21 cellular contexts compared by ENCODE assay signal in genomic region chr20:32400476-32400875, GRCh38. TPM values are rescaled to one million over a fixed set of nuclear protein-coding genes. Genes with fewer than 3 reads are reported as not detected.
DNase-seq lines count a peak whose midpoint lies in the region; ATAC-seq and TF ChIP-seq lines count a peak whose summit lies in the region.
"Had no signal": no experiment of that assay in that cellular context is flagged by ENCODE, and none has a peak within 500 bp of the region (broad histone marks: within the 10 kb centered on the region; RNA-seq: fewer than 3 reads in every experiment).

No MANE protein-coding gene starts in this region.

- intact Hi-C loops in MCF 10A (cut with micrococcal nuclease) (no loop called here), breast epithelium (cut with DNase I; ENCODE audit: low total_unique reads) (no loop called here)

- no peak overlapping the region for H3K4me3 Mint-ChIP-seq in T-helper 1 cell treated with Interleukin-12 subunit alpha and Interleukin-12 subunit beta and Interleukin-4 antibody, amounts not matched to agents 30 μg/mL and 1 μg/mL, for 36 hours
- H3K4me3 Mint-ChIP-seq in MCF 10A (ENCODE audit: unreplicated experiment), result no peak overlapping the region
- H3K4me3 Mint-ChIP-seq in effector memory CD8-positive, alpha-beta T cell, result no peak overlapping the region
- H3K4me3 Mint-ChIP-seq in activated CD4-positive, alpha-beta T cell treated with anti-CD3 and anti-CD28 coated beads, Interleukin-2, amount 10 ng/mL, durations not matched to agents 7 days and 5 days, result no peak overlapping the region

- H3K9me3 ChIP-seq in breast epithelium, result peaks cover 0 to under 1% of the 10 kb centered on the region in 2 donors
- H3K9me3 ChIP-seq: BE2C, HAP-1, SJSA1 had no signal

- no peak overlapping the region for H3K27ac ChIP-seq in breast epithelium
- H3K27ac ChIP-seq: 22Rv1, SJSA1 had no signal

- BruUV-seq in MCF 10A (replicated peaks; lab: Mats Ljungman, UMichigan), result no TSS peak

- CTCF ChIA-PET in MCF 10A (lab: Yijun Ruan, JAX), result interaction anchor here (1.1 to 1.4 kb wide), 3 partner anchors 27 to 85 kb away, joined by 3 to 4 read pairs (median 3); no protein-coding TSS in a partner anchor
- CTCF ChIA-PET in activated CD4-positive, alpha-beta T cell treated with anti-CD3 and anti-CD28 coated beads, Interleukin-2, amount 10 ng/mL, durations not matched to agents 7 days and 5 days (lab: Charles Lee), result interaction anchor here (0.6 kb wide), 1 partner anchor 1375 kb away, joined by 4 read pairs; no protein-coding TSS in a partner anchor

- no peak for ATAC-seq in effector memory CD8-positive, alpha-beta T cell (replicated peaks)
- ATAC-seq: GM12878 had no signal

- H3K9me3 Mint-ChIP-seq in T-helper 1 cell treated with Interleukin-12 subunit alpha and Interleukin-12 subunit beta and Interleukin-4 antibody, amounts not matched to agents 30 μg/mL and 1 μg/mL, for 36 hours, result no peaks in the 10 kb centered on the region
- no peaks in the 10 kb centered on the region for H3K9me3 Mint-ChIP-seq in MCF 10A (ENCODE audit: unreplicated experiment)
- no peaks in the 10 kb centered on the region for H3K9me3 Mint-ChIP-seq in effector memory CD8-positive, alpha-beta T cell
- no peaks in the 10 kb centered on the region for H3K9me3 Mint-ChIP-seq in activated CD4-positive, alpha-beta T cell treated with anti-CD3 and anti-CD28 coated beads, Interleukin-2, amount 10 ng/mL, durations not matched to agents 7 days and 5 days

- H3K4me1 ChIP-seq in breast epithelium, result no peaks in the 10 kb centered on the region
- H3K4me1 ChIP-seq: BE2C had no signal

- H3K27me3 ChIP-seq in breast epithelium, result no peaks in the 10 kb centered on the region
- H3K27me3 ChIP-seq: BE2C, SJSA1 had no signal

- H3K36me3 Mint-ChIP-seq in T-helper 1 cell treated with Interleukin-12 subunit alpha and Interleukin-12 subunit beta and Interleukin-4 antibody, amounts not matched to agents 30 μg/mL and 1 μg/mL, for 36 hours (ENCODE audit: low read depth), result peaks cover 28% of the 10 kb centered on the region
- peaks cover 30% of the 10 kb centered on the region for H3K36me3 Mint-ChIP-seq in MCF 10A (ENCODE audit: insufficient read depth, unreplicated experiment)
- H3K36me3 Mint-ChIP-seq in effector memory CD8-positive, alpha-beta T cell (ENCODE audit: insufficient read depth), result peaks cover 30% of the 10 kb centered on the region
- H3K36me3 Mint-ChIP-seq in activated CD4-positive, alpha-beta T cell treated with anti-CD3 and anti-CD28 coated beads, Interleukin-2, amount 10 ng/mL, durations not matched to agents 7 days and 5 days (ENCODE audit: low read depth), result peaks cover 45% of the 10 kb centered on the region

- H3K4me3 ChIP-seq in breast epithelium, result no peak overlapping the region
- H3K4me3 ChIP-seq: GM12878, HAP-1, SJSA1 had no signal

- POLR2A ChIA-PET in MCF 10A (lab: Yijun Ruan, JAX), result interaction anchor here (0.8 kb wide), 2 partner anchors 8 to 16 kb away, joined by 3 read pairs; no protein-coding TSS in a partner anchor
- POLR2A ChIA-PET in activated CD4-positive, alpha-beta T cell treated with anti-CD3 and anti-CD28 coated beads, Interleukin-2, amount 10 ng/mL, durations not matched to agents 7 days and 5 days (lab: Charles Lee), result no interaction called here

- no peak for TF ChIP-seq POLR2A in breast epithelium (IDR thresholded peaks at IDR 0.05)

- no peak for TF ChIP-seq CTCF in MCF 10A (IDR thresholded peaks at IDR 0.05; ENCODE audit: unreplicated experiment)
- TF ChIP-seq CTCF in breast epithelium (IDR thresholded peaks at IDR 0.05), result no peak

- DNase-seq in T-helper 1 cell (no peak), MCF 10A (ENCODE audit: unreplicated experiment) (no peak), breast epithelium (ENCODE audit: low spot score in 2 of 2) (no peak), HPDE6-E6E7 (ENCODE audit: extremely low spot score) (no peak), NCI-H524 treated with DMSO at 0.1 percent for 48 hours (lab: John Stamatoyannopoulos, UW) (no peak)
- no peak for DNase-seq in effector memory CD8-positive, alpha-beta T cell
- DNase-seq in activated CD4-positive, alpha-beta T cell treated with anti-CD3 and anti-CD28 coated beads, Interleukin-2, amount 10 ng/mL, durations not matched to agents 7 days and 5 days, result no peak
- DNase-seq: BE2C; DMS 273 treated with DMSO at 0.1 percent for 48 hours; GDM1; MV-4-11; NCI-H1417 treated with DMSO at 0.1 percent for 48 hours; NCI-H1930; NCI-H446; NK-92 treated with Interleukin-12 subunit alpha and Interleukin-12 subunit beta, amount 100 ng/mL, for 24 hours; RPMI8226 had no signal

- peak overlapping the region; percentile 4 for H3K27ac Mint-ChIP-seq in T-helper 1 cell treated with Interleukin-12 subunit alpha and Interleukin-12 subunit beta and Interleukin-4 antibody, amounts not matched to agents 30 μg/mL and 1 μg/mL, for 36 hours
- peak overlapping the region; percentile 11 for H3K27ac Mint-ChIP-seq in MCF 10A (ENCODE audit: low read depth, unreplicated experiment)
- peak overlapping the region; percentile 29 to 76 for H3K27ac Mint-ChIP-seq in effector memory CD8-positive, alpha-beta T cell
- H3K27ac Mint-ChIP-seq in activated CD4-positive, alpha-beta T cell treated with anti-CD3 and anti-CD28 coated beads, Interleukin-2, amount 10 ng/mL, durations not matched to agents 7 days and 5 days, result no peak overlapping the region

- peaks cover 4% of the 10 kb centered on the region for H3K36me3 ChIP-seq in breast epithelium
- H3K36me3 ChIP-seq: HAP-1 had no signal

- H3K4me1 Mint-ChIP-seq in T-helper 1 cell treated with Interleukin-12 subunit alpha and Interleukin-12 subunit beta and Interleukin-4 antibody, amounts not matched to agents 30 μg/mL and 1 μg/mL, for 36 hours (ENCODE audit: low read depth), result peaks cover 20% of the 10 kb centered on the region
- H3K4me1 Mint-ChIP-seq in MCF 10A (ENCODE audit: insufficient read depth, unreplicated experiment), result peaks cover 22% of the 10 kb centered on the region
- peaks cover 21 to 42% of the 10 kb centered on the region in 2 donors for H3K4me1 Mint-ChIP-seq in effector memory CD8-positive, alpha-beta T cell (ENCODE audit: low read depth in 2 of 2)
- H3K4me1 Mint-ChIP-seq in activated CD4-positive, alpha-beta T cell treated with anti-CD3 and anti-CD28 coated beads, Interleukin-2, amount 10 ng/mL, durations not matched to agents 7 days and 5 days, result peaks cover 31% of the 10 kb centered on the region

- no peaks in the 10 kb centered on the region for H3K27me3 Mint-ChIP-seq in T-helper 1 cell treated with Interleukin-12 subunit alpha and Interleukin-12 subunit beta and Interleukin-4 antibody, amounts not matched to agents 30 μg/mL and 1 μg/mL, for 36 hours (ENCODE audit: low read depth)
- no peaks in the 10 kb centered on the region for H3K27me3 Mint-ChIP-seq in MCF 10A (ENCODE audit: insufficient read depth, unreplicated experiment)
- H3K27me3 Mint-ChIP-seq in effector memory CD8-positive, alpha-beta T cell, result no peaks in the 10 kb centered on the region
- H3K27me3 Mint-ChIP-seq in activated CD4-positive, alpha-beta T cell treated with anti-CD3 and anti-CD28 coated beads, Interleukin-2, amount 10 ng/mL, durations not matched to agents 7 days and 5 days, result no peaks in the 10 kb centered on the region

RNA-seq across cellular contexts. Expression of gene ASXL1, which starts 42.3 kb away (rescaled TPM):
- total RNA-seq in MCF 10A (2022), result 58.9 and 69.9 TPM in 2 replicates
- 100 to 1,000 TPM in 1 of 3 donors, 10 to 100 TPM in 2; 73.3 to 102 (median 97.3) TPM for total RNA-seq in breast epithelium
- 100 to 1,000 TPM; 110 TPM for total RNA-seq in activated CD4-positive, alpha-beta T cell treated with anti-CD3 and anti-CD28 coated beads, Interleukin-2, amount 10 ng/mL, durations not matched to agents 7 days and 5 days
